1 cellular context compared by ENCODE assay signal in the genomic region with DNA sequence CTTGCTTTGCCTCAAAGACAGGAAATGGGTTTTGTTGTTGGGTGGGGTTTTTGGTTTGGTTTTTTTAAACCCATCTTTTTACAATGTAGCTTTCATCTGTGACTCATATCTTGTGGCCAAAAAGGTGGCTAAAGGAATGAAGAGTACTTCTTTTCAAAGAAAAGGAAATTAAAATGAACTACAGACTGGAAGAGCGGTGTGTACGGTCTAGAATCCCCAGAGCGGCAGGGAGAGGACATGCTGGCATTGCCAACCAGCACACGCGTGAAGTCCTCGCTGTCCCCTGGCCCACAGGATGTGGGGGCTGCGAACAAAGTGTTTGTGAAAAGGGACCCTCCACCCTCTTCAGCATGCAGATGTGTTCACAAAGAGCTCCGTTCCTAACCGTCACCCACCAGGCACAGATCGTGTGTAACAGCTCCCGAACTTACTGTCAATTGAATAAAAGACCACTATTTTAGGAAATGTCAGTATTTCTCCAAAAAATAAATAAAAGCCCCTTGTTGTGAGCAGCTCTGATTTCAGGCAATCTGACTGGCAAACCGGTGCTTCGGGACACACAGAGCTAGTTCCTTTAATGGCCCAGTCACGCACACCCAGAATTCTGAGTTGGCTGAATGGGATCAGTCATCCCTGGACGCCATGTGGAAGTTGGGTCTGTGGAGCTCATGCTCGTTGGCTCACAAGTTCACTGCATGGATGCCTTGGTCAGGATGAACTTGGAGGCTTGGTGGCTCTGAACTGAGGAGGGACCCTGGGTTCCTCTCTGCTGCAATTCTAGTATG.
TF ChIP-seq lines count a peak whose summit lies in the region.

No MANE protein-coding gene starts in this region.

TF ChIP-seq in HCT116, 20 proteins besides CTCF, POLR2A, EP300 and RAD21:
- no peak for TF ChIP-seq SIN3A (IDR thresholded peaks at IDR 0.05; ENCODE audit: low read depth)
- no peak for TF ChIP-seq ZFX (IDR thresholded peaks at IDR 0.05)
- no peak for TF ChIP-seq EZH2 (IDR thresholded peaks at IDR 0.05)
- TF ChIP-seq ELF1 (IDR thresholded peaks at IDR 0.05; ENCODE audit: borderline replicate concordance, low read depth): no peak
- no peak for TF ChIP-seq EGR1 (IDR thresholded peaks at IDR 0.05; ENCODE audit: low read depth)
- no peak for TF ChIP-seq FOSL1 (IDR thresholded peaks at IDR 0.05; ENCODE audit: low read depth)
- TF ChIP-seq YY1 (IDR thresholded peaks at IDR 0.05; ENCODE audit: extremely low read depth, insufficient replicate concordance, low read depth, low read length): no peak
- TF ChIP-seq POLR2AphosphoS5 (IDR thresholded peaks at IDR 0.05; ENCODE audit: low read depth, low read length): no peak
- TF ChIP-seq ZNF274 (IDR thresholded peaks at IDR 0.05; ENCODE audit: low read depth, low read length): no peak
- TF ChIP-seq, protein P1, sequence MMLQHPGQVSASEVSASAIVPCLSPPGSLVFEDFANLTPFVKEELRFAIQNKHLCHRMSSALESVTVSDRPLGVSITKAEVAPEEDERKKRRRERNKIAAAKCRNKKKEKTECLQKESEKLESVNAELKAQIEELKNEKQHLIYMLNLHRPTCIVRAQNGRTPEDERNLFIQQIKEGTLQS (IDR thresholded peaks at IDR 0.05): no peak
- TF ChIP-seq, protein P2, sequence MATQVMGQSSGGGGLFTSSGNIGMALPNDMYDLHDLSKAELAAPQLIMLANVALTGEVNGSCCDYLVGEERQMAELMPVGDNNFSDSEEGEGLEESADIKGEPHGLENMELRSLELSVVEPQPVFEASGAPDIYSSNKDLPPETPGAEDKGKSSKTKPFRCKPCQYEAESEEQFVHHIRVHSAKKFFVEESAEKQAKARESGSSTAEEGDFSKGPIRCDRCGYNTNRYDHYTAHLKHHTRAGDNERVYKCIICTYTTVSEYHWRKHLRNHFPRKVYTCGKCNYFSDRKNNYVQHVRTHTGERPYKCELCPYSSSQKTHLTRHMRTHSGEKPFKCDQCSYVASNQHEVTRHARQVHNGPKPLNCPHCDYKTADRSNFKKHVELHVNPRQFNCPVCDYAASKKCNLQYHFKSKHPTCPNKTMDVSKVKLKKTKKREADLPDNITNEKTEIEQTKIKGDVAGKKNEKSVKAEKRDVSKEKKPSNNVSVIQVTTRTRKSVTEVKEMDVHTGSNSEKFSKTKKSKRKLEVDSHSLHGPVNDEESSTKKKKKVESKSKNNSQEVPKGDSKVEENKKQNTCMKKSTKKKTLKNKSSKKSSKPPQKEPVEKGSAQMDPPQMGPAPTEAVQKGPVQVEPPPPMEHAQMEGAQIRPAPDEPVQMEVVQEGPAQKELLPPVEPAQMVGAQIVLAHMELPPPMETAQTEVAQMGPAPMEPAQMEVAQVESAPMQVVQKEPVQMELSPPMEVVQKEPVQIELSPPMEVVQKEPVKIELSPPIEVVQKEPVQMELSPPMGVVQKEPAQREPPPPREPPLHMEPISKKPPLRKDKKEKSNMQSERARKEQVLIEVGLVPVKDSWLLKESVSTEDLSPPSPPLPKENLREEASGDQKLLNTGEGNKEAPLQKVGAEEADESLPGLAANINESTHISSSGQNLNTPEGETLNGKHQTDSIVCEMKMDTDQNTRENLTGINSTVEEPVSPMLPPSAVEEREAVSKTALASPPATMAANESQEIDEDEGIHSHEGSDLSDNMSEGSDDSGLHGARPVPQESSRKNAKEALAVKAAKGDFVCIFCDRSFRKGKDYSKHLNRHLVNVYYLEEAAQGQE (IDR thresholded peaks at IDR 0.05; ENCODE audit: low read depth): no peak
- TF ChIP-seq, protein P3, sequence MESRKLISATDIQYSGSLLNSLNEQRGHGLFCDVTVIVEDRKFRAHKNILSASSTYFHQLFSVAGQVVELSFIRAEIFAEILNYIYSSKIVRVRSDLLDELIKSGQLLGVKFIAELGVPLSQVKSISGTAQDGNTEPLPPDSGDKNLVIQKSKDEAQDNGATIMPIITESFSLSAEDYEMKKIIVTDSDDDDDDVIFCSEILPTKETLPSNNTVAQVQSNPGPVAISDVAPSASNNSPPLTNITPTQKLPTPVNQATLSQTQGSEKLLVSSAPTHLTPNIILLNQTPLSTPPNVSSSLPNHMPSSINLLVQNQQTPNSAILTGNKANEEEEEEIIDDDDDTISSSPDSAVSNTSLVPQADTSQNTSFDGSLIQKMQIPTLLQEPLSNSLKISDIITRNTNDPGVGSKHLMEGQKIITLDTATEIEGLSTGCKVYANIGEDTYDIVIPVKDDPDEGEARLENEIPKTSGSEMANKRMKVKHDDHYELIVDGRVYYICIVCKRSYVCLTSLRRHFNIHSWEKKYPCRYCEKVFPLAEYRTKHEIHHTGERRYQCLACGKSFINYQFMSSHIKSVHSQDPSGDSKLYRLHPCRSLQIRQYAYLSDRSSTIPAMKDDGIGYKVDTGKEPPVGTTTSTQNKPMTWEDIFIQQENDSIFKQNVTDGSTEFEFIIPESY (IDR thresholded peaks at IDR 0.05; ENCODE audit: extremely low read depth, insufficient replicate concordance, low read length): no peak
